1 cellular context compared by ENCODE assay signal in the genomic region with DNA sequence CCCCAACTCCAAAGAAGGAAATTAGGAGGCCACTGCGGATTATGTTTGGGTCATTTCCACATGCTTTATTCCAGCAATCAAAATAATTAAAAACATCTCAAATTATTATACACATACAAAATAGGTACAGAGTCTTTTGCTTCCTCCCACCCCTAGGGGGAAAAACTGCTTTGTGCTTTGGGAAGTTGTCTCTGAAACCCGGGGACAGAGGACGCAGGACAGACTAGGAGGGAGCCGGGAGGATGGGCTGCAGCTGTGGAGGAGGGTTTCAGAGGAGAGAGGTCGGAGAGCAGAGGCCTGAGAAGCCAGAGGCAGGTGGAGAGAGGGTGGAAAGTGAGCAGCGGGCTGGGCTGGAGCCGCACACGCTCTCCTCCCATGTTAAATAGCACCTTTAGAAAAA.
TF ChIP-seq lines count a peak whose summit lies in the region.

No MANE protein-coding gene starts in this region.

TF ChIP-seq in WTC11, 78 proteins besides CTCF, POLR2A, EP300 and RAD21 (continued from another document):
- TF ChIP-seq, protein P1, sequence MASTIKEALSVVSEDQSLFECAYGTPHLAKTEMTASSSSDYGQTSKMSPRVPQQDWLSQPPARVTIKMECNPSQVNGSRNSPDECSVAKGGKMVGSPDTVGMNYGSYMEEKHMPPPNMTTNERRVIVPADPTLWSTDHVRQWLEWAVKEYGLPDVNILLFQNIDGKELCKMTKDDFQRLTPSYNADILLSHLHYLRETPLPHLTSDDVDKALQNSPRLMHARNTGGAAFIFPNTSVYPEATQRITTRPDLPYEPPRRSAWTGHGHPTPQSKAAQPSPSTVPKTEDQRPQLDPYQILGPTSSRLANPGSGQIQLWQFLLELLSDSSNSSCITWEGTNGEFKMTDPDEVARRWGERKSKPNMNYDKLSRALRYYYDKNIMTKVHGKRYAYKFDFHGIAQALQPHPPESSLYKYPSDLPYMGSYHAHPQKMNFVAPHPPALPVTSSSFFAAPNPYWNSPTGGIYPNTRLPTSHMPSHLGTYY (CRISPR knock-in tag; IDR thresholded peaks at IDR 0.05): no peak
- TF ChIP-seq ZNF219 (CRISPR knock-in tag; IDR thresholded peaks at IDR 0.05; ENCODE audit: borderline replicate concordance) (no peak), ZNF425 (CRISPR knock-in tag; conservative IDR thresholded peaks at IDR 0.05) (no peak), MXD4 (CRISPR knock-in tag; IDR thresholded peaks at IDR 0.05; ENCODE audit: borderline replicate concordance) (no peak), GABPB1 (CRISPR knock-in tag; IDR thresholded peaks at IDR 0.05) (no peak), RELA (CRISPR knock-in tag; IDR thresholded peaks at IDR 0.05; ENCODE audit: borderline replicate concordance) (no peak), MLX (CRISPR knock-in tag; IDR thresholded peaks at IDR 0.05) (no peak), CDX4 (CRISPR knock-in tag; IDR thresholded peaks at IDR 0.05; ENCODE audit: borderline replicate concordance) (no peak), ELF4 (CRISPR knock-in tag; IDR thresholded peaks at IDR 0.05; ENCODE audit: low read depth) (no peak), ZNF317 (CRISPR knock-in tag; IDR thresholded peaks at IDR 0.05; ENCODE audit: borderline replicate concordance, low read depth) (no peak)
- TF ChIP-seq, protein P2, sequence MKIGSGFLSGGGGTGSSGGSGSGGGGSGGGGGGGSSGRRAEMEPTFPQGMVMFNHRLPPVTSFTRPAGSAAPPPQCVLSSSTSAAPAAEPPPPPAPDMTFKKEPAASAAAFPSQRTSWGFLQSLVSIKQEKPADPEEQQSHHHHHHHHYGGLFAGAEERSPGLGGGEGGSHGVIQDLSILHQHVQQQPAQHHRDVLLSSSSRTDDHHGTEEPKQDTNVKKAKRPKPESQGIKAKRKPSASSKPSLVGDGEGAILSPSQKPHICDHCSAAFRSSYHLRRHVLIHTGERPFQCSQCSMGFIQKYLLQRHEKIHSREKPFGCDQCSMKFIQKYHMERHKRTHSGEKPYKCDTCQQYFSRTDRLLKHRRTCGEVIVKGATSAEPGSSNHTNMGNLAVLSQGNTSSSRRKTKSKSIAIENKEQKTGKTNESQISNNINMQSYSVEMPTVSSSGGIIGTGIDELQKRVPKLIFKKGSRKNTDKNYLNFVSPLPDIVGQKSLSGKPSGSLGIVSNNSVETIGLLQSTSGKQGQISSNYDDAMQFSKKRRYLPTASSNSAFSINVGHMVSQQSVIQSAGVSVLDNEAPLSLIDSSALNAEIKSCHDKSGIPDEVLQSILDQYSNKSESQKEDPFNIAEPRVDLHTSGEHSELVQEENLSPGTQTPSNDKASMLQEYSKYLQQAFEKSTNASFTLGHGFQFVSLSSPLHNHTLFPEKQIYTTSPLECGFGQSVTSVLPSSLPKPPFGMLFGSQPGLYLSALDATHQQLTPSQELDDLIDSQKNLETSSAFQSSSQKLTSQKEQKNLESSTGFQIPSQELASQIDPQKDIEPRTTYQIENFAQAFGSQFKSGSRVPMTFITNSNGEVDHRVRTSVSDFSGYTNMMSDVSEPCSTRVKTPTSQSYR (CRISPR knock-in tag; IDR thresholded peaks at IDR 0.05): no peak
- TF ChIP-seq, protein P3, sequence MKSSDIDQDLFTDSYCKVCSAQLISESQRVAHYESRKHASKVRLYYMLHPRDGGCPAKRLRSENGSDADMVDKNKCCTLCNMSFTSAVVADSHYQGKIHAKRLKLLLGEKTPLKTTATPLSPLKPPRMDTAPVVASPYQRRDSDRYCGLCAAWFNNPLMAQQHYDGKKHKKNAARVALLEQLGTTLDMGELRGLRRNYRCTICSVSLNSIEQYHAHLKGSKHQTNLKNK (CRISPR knock-in tag; IDR thresholded peaks at IDR 0.05): no peak
- TF ChIP-seq, protein P4, sequence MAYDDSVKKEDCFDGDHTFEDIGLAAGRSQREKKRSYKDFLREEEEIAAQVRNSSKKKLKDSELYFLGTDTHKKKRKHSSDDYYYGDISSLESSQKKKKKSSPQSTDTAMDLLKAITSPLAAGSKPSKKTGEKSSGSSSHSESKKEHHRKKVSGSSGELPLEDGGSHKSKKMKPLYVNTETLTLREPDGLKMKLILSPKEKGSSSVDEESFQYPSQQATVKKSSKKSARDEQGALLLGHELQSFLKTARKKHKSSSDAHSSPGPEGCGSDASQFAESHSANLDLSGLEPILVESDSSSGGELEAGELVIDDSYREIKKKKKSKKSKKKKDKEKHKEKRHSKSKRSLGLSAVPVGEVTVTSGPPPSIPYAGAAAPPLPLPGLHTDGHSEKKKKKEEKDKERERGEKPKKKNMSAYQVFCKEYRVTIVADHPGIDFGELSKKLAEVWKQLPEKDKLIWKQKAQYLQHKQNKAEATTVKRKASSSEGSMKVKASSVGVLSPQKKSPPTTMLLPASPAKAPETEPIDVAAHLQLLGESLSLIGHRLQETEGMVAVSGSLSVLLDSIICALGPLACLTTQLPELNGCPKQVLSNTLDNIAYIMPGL (CRISPR knock-in tag; IDR thresholded peaks at IDR 0.05): no peak
TF ChIP-seq in WTC11: peak in this region for 0.
